16 cellular contexts compared by ENCODE assay signal in the genomic region with DNA sequence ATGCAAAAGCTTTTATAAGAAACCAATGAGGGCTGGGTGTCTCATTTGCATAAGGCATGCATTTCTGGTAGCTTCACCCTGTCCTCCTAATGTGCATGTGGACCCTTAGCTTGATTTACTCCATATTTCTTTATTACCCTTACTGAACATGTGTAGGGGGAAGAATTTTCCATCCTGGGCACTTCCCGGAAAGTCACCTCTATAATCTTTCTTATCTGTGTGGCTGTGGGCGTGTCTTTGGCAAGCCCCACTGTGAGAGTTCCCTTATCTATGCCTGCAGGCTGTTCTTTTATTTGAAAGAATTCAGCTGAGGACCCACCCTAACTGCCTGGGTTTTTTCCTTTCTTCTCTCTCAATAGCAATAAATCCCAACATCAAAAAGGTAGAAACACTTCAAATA.
"Had no signal": no experiment of that assay in that cellular context is flagged by ENCODE, and none has a peak within 500 bp of the region (broad histone marks: within the 10 kb centered on the region; RNA-seq: fewer than 3 reads in every experiment).

No MANE protein-coding gene starts in this region.

- H3K4me2 ChIP-seq: neural progenitor cell, smooth muscle cell had no signal

- H3K27ac ChIP-seq: dorsolateral prefrontal cortex, esophagus squamous epithelium, neural progenitor cell, parathyroid adenoma, tibial artery had no signal

- H3K9me3 ChIP-seq: esophagus squamous epithelium, tibial artery had no signal

- H3K79me2 ChIP-seq: parathyroid adenoma had no signal

- ATAC-seq: activated T-cell treated with anti-CD3 and anti-CD28 coated beads, Interleukin-2, amount 50 U/mL, for 4 hours; left ventricle myocardium superior had no signal

- H3K27me3 ChIP-seq: dorsolateral prefrontal cortex, esophagus squamous epithelium, neural progenitor cell, tibial artery had no signal

- H2AFZ ChIP-seq: neural progenitor cell, parathyroid adenoma had no signal

- H3K4me3 ChIP-seq: dorsolateral prefrontal cortex, esophagus squamous epithelium, neural progenitor cell, smooth muscle cell, tibial artery had no signal

- DNase-seq: activated CD4-positive, alpha-beta T cell treated with anti-CD3 and anti-CD28 coated beads for 1 hour; activated CD4-positive, alpha-beta T cell treated with anti-CD3 and anti-CD28 coated beads, Interleukin-2, amount 50 U/mL, for 48 hours; activated effector memory CD4-positive, alpha-beta T cell treated with anti-CD3 and anti-CD28 coated beads, Interleukin-2, amount 50 U/mL, for 16 hours; activated naive CD8-positive, alpha-beta T cell treated with anti-CD3 and anti-CD28 coated beads for 36 hours; activated T-cell treated with anti-CD3 and anti-CD28 coated beads, Interleukin-2, amount 50 U/mL, for 4 hours; cerebellar nuclear complex; dorsolateral prefrontal cortex; esophagus squamous epithelium; foreskin fibroblast; islet precursor cell; left ventricle myocardium superior; T-helper 2 cell; tibial artery had no signal

- H3K4me1 ChIP-seq: esophagus squamous epithelium, neural progenitor cell, parathyroid adenoma, tibial artery had no signal

- H3K36me3 ChIP-seq: esophagus squamous epithelium, neural progenitor cell, tibial artery had no signal
